Comparison of ENCODE assay signal across 8 cellular contexts in genomic region chr6:38493929-38494547, GRCh38.
A peak's percentile ranks its signal among the peaks of the same experiment; 100 is the strongest.
DNase-seq lines count a peak whose midpoint lies in the region; ATAC-seq and TF ChIP-seq lines count a peak whose summit lies in the region.

No MANE protein-coding gene starts in this region.

- H3K27ac ChIP-seq in VCaP, result peak overlapping the region; percentile 37; the same call in 1 of the 2 replicates
- H3K27ac ChIP-seq in caudate nucleus (ENCODE audit: low read depth, low read length), result no peak overlapping the region

- DNase-seq in GM10266 (ENCODE audit: extremely low spot score) (peak; percentile 30), NCI-H1930 (lab: John Stamatoyannopoulos, UW) (peak; percentile 37 to 70), caudate nucleus (lab: John Stamatoyannopoulos, UW) (peak in 55 of 61 donors; percentile 3 to 94 (median 62)), kidney glomerular epithelial cell (lab: John Stamatoyannopoulos, UW) (peak; percentile 77), mesenteric fat pad (ENCODE audit: low spot score) (no peak)
- peak; percentile 63 for DNase-seq in stimulated activated CD4-positive, alpha-beta T cell treated with anti-CD3 and anti-CD28 coated beads, Interleukin-2, amount 100 ng/mL, for 4 hours (ENCODE audit: low read depth)

- TF ChIP-seq CTCF in GM10266 (IDR thresholded peaks at IDR 0.05; ENCODE audit: control insufficient read depth, insufficient read depth, low read depth, missing control alignments) (peak; percentile 80), VCaP (conservative IDR thresholded peaks at IDR 0.05) (peak; percentile 86)

- no peak for ATAC-seq in GM21367 (IDR thresholded peaks at IDR 0.05; ENCODE audit: unreplicated experiment)
